In genomic region chr18:31097666-31098065, GRCh38 we compare ENCODE assay signal across 16 cellular contexts. TPM values are rescaled to one million over a fixed set of nuclear protein-coding genes. Genes with fewer than 3 reads are reported as not detected.
A peak's percentile ranks its signal among the peaks of the same experiment; 100 is the strongest.
DNase-seq lines count a peak whose midpoint lies in the region; ATAC-seq, FAIRE-seq and TF ChIP-seq lines count a peak whose summit lies in the region.
"Had no signal": no experiment of that assay in that cellular context is flagged by ENCODE, and none has a peak within 500 bp of the region (broad histone marks: within the 10 kb centered on the region; RNA-seq: fewer than 3 reads in every experiment).

No MANE protein-coding gene starts in this region.

- ATAC-seq in K562, result no peak
- ATAC-seq in GM18861 (IDR thresholded peaks at IDR 0.05; ENCODE audit: unreplicated experiment), result no peak
- ATAC-seq in GM19455 (IDR thresholded peaks at IDR 0.05; ENCODE audit: unreplicated experiment), result no peak
- ATAC-seq: CD8-positive, alpha-beta T cell had no signal

- H3K9me3 ChIP-seq in mammary epithelial cell (replicated peaks; ENCODE audit: insufficient read depth, low read length) (no peaks in the 10 kb centered on the region), K562 (replicated peaks; ENCODE audit: control insufficient read depth, insufficient read depth, low read depth, low read length) (no peaks in the 10 kb centered on the region), hepatocyte (ENCODE audit: low read depth) (no peaks in the 10 kb centered on the region)
- H3K9me3 ChIP-seq: HAP-1 had no signal

- H3K9me2 ChIP-seq in hepatocyte (replicated peaks; ENCODE audit: insufficient read depth), result no peaks in the 10 kb centered on the region

- no peaks in the 10 kb centered on the region for H3K27me3 Mint-ChIP-seq in MCF 10A (ENCODE audit: insufficient read depth, unreplicated experiment)

- dilution Hi-C loops in mammary epithelial cell (cut with HindIII; ENCODE audit: low sequenced_read_pairs), result no loop called here

- no peak for TF ChIP-seq POLR2A in K562 (conservative IDR thresholded peaks at IDR 0.05)

- CTCF ChIA-PET in MCF 10A (lab: Yijun Ruan, JAX) (interaction anchor here (0.7 kb wide), 2 partner anchors 116 to 811 kb away, joined by 3 to 4 read pairs; no protein-coding TSS in a partner anchor), mammary epithelial cell (lab: Charles Lee; ENCODE audit: low non-redundant PET) (no interaction called here), K562 (lab: Yijun Ruan, JAX; ENCODE audit: low intra/inter-chr PET ratio) (no interaction called here)

- no peak for TF ChIP-seq EP300 in K562 (IDR thresholded peaks at IDR 0.05; ENCODE audit: low read length)

- H2AFZ ChIP-seq in mammary epithelial cell (ENCODE audit: low read depth, low read length) (no peak overlapping the region), K562 (ENCODE audit: low read depth, low read length) (no peak overlapping the region), hepatocyte (no peak overlapping the region)

- H3K4me2 ChIP-seq in mammary epithelial cell (ENCODE audit: insufficient read depth, low read depth, low read length), result no peak overlapping the region
- H3K4me2 ChIP-seq in K562 (ENCODE audit: insufficient read depth, low read length), result no peak overlapping the region
- no peak overlapping the region for H3K4me2 ChIP-seq in hepatocyte

- no peaks in the 10 kb centered on the region for H3K27me3 ChIP-seq in mammary epithelial cell (ENCODE audit: insufficient read depth, low read length)
- no peaks in the 10 kb centered on the region for H3K27me3 ChIP-seq in K562 (ENCODE audit: control insufficient read depth in 2 of 2, insufficient read depth in 2 of 2, low read length in 2 of 2)
- H3K27me3 ChIP-seq in hepatocyte, result no peaks in the 10 kb centered on the region

- peak; percentile 6 for DNase-seq in MCF 10A (ENCODE audit: unreplicated experiment)
- no peak for DNase-seq in mammary epithelial cell
- DNase-seq in K562 (ENCODE audit: extremely low read depth in 1 of 4, low spot score in 3 of 4), result no peak
- no peak for DNase-seq in hepatocyte (ENCODE audit: low spot score)
- no peak for DNase-seq in GM20000 (ENCODE audit: low spot score)
- no peak for DNase-seq in DMS79 treated with DMSO at 0.1 percent for 48 hours (lab: John Stamatoyannopoulos, UW)
- DNase-seq: CD8-positive, alpha-beta T cell; COR-L47 had no signal

- 37% methylated on average over 3 of the region's 3 CpGs for WGBS in mammary epithelial cell (ENCODE audit: low coverage, missing lambda C conversion rate)
- WGBS in K562 (ENCODE audit: insufficient coverage, low coverage, missing lambda C conversion rate), result 66% methylated on average over 3 of the region's 3 CpGs
- WGBS in hepatocyte (ENCODE audit: low lambda C conversion rate, missing lambda C conversion rate), result 73% methylated on average over 3 of the region's 3 CpGs

- TF ChIP-seq CTCF in MCF 10A (IDR thresholded peaks at IDR 0.05; ENCODE audit: unreplicated experiment), result no peak
- TF ChIP-seq CTCF in mammary epithelial cell (conservative IDR thresholded peaks at IDR 0.05 in 1 of 2, IDR thresholded peaks at IDR 0.05 in 1 of 2; ENCODE audit: extremely low read depth in 1 of 2, insufficient read depth in 1 of 2, low read depth in 1 of 2, low read length in 2 of 2), result no peak
- TF ChIP-seq CTCF in K562 (IDR thresholded peaks at IDR 0.05 in 2 of 3, conservative IDR thresholded peaks at IDR 0.05 in 1 of 3; ENCODE audit: insufficient read depth in 2 of 3, low read depth in 1 of 3, low read length in 3 of 3), result no peak
- no peak for TF ChIP-seq CTCF in hepatocyte (IDR thresholded peaks at IDR 0.05; ENCODE audit: poor library complexity)
- no peak for TF ChIP-seq CTCF in GM20000 (IDR thresholded peaks at IDR 0.05; ENCODE audit: extremely low read depth, missing control alignments)

- H3K4me1 ChIP-seq in mammary epithelial cell (ENCODE audit: insufficient read depth, low read length) (peaks cover 26% of the 10 kb centered on the region), K562 (replicated peaks in 1 of 2; ENCODE audit: control insufficient read depth in 2 of 2, insufficient read depth in 2 of 2, low read length in 2 of 2) (peaks cover 14 to 19% of the 10 kb centered on the region in 2 experiments), hepatocyte (ENCODE audit: insufficient read depth) (peaks cover 2% of the 10 kb centered on the region)

- peaks cover 20% of the 10 kb centered on the region for H3K4me1 Mint-ChIP-seq in MCF 10A (ENCODE audit: insufficient read depth, unreplicated experiment)

- H4K20me1 ChIP-seq in mammary epithelial cell (ENCODE audit: insufficient read depth, low read length) (no peaks in the 10 kb centered on the region), K562 (replicated peaks; ENCODE audit: control insufficient read depth, insufficient read depth, low read length) (no peaks in the 10 kb centered on the region), hepatocyte (ENCODE audit: insufficient read depth, poor library complexity, severe bottlenecking) (no peaks in the 10 kb centered on the region)

- H3K79me2 ChIP-seq in mammary epithelial cell (ENCODE audit: insufficient read depth, low read length) (peaks cover 73% of the 10 kb centered on the region), K562 (ENCODE audit: control insufficient read depth, insufficient read depth, low read length) (peaks cover 41% of the 10 kb centered on the region), hepatocyte (peaks cover 78% of the 10 kb centered on the region)

- no peaks in the 10 kb centered on the region for H3K9me1 ChIP-seq in K562 (ENCODE audit: control insufficient read depth, insufficient read depth, low read length)

- POLR2A ChIA-PET in MCF 10A (lab: Yijun Ruan, JAX) (interaction anchor here (0.6 to 9.4 kb wide), 10 partner anchors 57 to 998 kb away, joined by 3 to 221 read pairs (median 4); partner anchors contain the start of gene DSC3), K562 (lab: Yijun Ruan, JAX) (no interaction called here)

- H3K4me3 Mint-ChIP-seq in MCF 10A (ENCODE audit: unreplicated experiment), result no peak overlapping the region
- H3K4me3 Mint-ChIP-seq: CD14-positive monocyte; CD8-positive, alpha-beta T cell had no signal

- intact Hi-C loops in MCF 10A (cut with micrococcal nuclease), result no loop called here
- intact Hi-C loops in mammary epithelial cell (cut with micrococcal nuclease), result no loop called here
- intact Hi-C loops in K562 (cut with micrococcal nuclease), result no loop called here

- no peak overlapping the region for H3K4me3 ChIP-seq in mammary epithelial cell (replicated peaks in 1 of 3; ENCODE audit: insufficient read depth in 1 of 3, low read depth in 2 of 3, low read length in 3 of 3)
- H3K4me3 ChIP-seq in K562, result no peak overlapping the region
- H3K4me3 ChIP-seq in hepatocyte, result no peak overlapping the region
- H3K4me3 ChIP-seq: HAP-1 had no signal

- no peak for FAIRE-seq in K562 (lab: Jason Lieb, UNC)
- FAIRE-seq: H1 had no signal

- no peak for TF ChIP-seq RAD21 in K562 (CRISPR knock-in tag; conservative IDR thresholded peaks at IDR 0.05 in 1 of 2, IDR thresholded peaks at IDR 0.05 in 1 of 2)

- H3K9me3 Mint-ChIP-seq in MCF 10A (ENCODE audit: unreplicated experiment), result no peaks in the 10 kb centered on the region

- in situ Hi-C loops in mammary epithelial cell (cut with MboI; ENCODE audit: low sequenced_read_pairs in 2 of 2), result no loop called here
- in situ Hi-C loops in K562 (cut with MboI), result no loop called here

- H3K9ac ChIP-seq in mammary epithelial cell (ENCODE audit: insufficient read depth, low read length) (no peak overlapping the region), K562 (ENCODE audit: insufficient read depth in 1 of 2, low read depth in 2 of 2, low read length in 2 of 2) (no peak overlapping the region)

- no peaks in the 10 kb centered on the region for H3K36me3 Mint-ChIP-seq in MCF 10A (ENCODE audit: insufficient read depth, unreplicated experiment)
- H3K36me3 Mint-ChIP-seq: CD14-positive monocyte; CD8-positive, alpha-beta T cell had no signal

- H3K27ac ChIP-seq in mammary epithelial cell (ENCODE audit: insufficient read depth, low read depth, low read length) (no peak overlapping the region), K562 (ENCODE audit: extremely low read depth, low read depth, low read length) (no peak overlapping the region), hepatocyte (peak overlapping the region; percentile 79)
- H3K27ac ChIP-seq: HL-60 had no signal

- no peak overlapping the region for H3K27ac Mint-ChIP-seq in MCF 10A (ENCODE audit: low read depth, unreplicated experiment)
- H3K27ac Mint-ChIP-seq: CD14-positive monocyte; CD8-positive, alpha-beta T cell had no signal

- H3K36me3 ChIP-seq in mammary epithelial cell (ENCODE audit: insufficient read depth, low read length), result no peaks in the 10 kb centered on the region
- H3K36me3 ChIP-seq in K562 (ENCODE audit: control insufficient read depth, insufficient read depth, low read length), result peaks cover 6% of the 10 kb centered on the region; the same call in 2 of the 3 replicates
- H3K36me3 ChIP-seq in hepatocyte (replicated peaks; ENCODE audit: insufficient read depth, low read depth), result no peaks in the 10 kb centered on the region
- H3K36me3 ChIP-seq: HAP-1 had no signal

- no TSS peak for BruUV-seq in MCF 10A (replicated peaks; lab: Mats Ljungman, UMichigan)
- no TSS peak for BruUV-seq in mammary epithelial cell (replicated peaks; lab: Mats Ljungman, UMichigan)
- no TSS peak for BruUV-seq in K562 (replicated peaks; lab: Mats Ljungman, UMichigan)

RNA-seq across cellular contexts. Expression of gene DSC2, which starts 4.6 kb away (rescaled TPM):
- total RNA-seq in MCF 10A (2022) (11.3 and 17.6 TPM in 2 replicates), mammary epithelial cell (10 to 100 TPM; 34.7 to 88.7 TPM), K562 (2014; rRNA removed) (4.4 and 5.4 TPM in 2 replicates), K562 (2014; rRNA removed; fragmentation: Illumina TruSeq; extraction: Trizol) (14.2 and 14.9 TPM in 2 replicates), K562 (2015; rRNA removed; fragmentation: Illumina TruSeq; extraction: Trizol) (14.7 and 15.3 TPM in 2 replicates), K562 (2021) (11.6 and 11.8 TPM in 2 replicates), hepatocyte (49.2 and 59.6 TPM in 2 replicates)
- polyA plus RNA-seq in mammary epithelial cell (15.1 TPM), K562 (2011; rRNA removed) (3.8 and 4.5 TPM in 2 replicates), K562 (2014; fragmentation: Illumina TruSeq; extraction: Trizol) (8.3 and 9.5 TPM in 2 replicates), K562 (2014; fragmentation: Nextera tagmentation; extraction: Ambion mirVana) (1 to 10 TPM; 5.0 to 6.4 TPM), K562 (2014; rRNA removed) (3.8 and 4.7 TPM in 2 replicates), hepatocyte (24.3 and 28.7 TPM in 2 replicates)
- 35.3 TPM for polyA minus RNA-seq in mammary epithelial cell
- 3.4 and 8.5 TPM in 2 replicates for total RNA-seq in K562 (2011; cell fraction: chromatin; rRNA removed; ENCODE audit: low replicate concordance)
- total RNA-seq in K562 (2011; cell fraction: nucleolus; rRNA removed), result 3.5 and 4.7 TPM in 2 replicates
- 7.4 and 9.4 TPM in 2 replicates for total RNA-seq in K562 (2011; cell fraction: nucleoplasm; rRNA removed)
- 1.3 and 2.4 TPM in 2 replicates for polyA plus RNA-seq in K562 (2011; cell fraction: cytosol; rRNA removed)
- 2.3 and 3.6 TPM in 2 replicates for polyA plus RNA-seq in K562 (2011; cell fraction: nucleus; rRNA removed)
- 7.3 and 10.1 TPM in 2 replicates for polyA plus RNA-seq in K562 (2012)
- polyA minus RNA-seq in K562 (2011; rRNA and poly(A)+ RNA removed), result 20.5 and 22.3 TPM in 2 replicates
- polyA minus RNA-seq in K562 (2011; cell fraction: cytosol; rRNA and poly(A)+ RNA removed), result 8.1 and 9.2 TPM in 2 replicates
- polyA minus RNA-seq in K562 (2011; cell fraction: nucleus; rRNA and poly(A)+ RNA removed), result 2.3 and 5.7 TPM in 2 replicates
- total RNA-seq: CD8-positive, alpha-beta T cell had no signal
- polyA plus RNA-seq: BJ had no signal

RNA-seq across cellular contexts. Expression of gene DSC3, which starts 55.1 kb away (rescaled TPM):
- 56.2 and 60.8 TPM in 2 replicates for total RNA-seq in MCF 10A (2022)
- total RNA-seq in mammary epithelial cell, result 100 to 1,000 TPM; 125 to 272 TPM
- polyA plus RNA-seq in mammary epithelial cell, result 50.2 TPM
- 78.5 TPM for polyA minus RNA-seq in mammary epithelial cell
- total RNA-seq in K562 (2011; cell fraction: chromatin; rRNA removed; ENCODE audit: low replicate concordance), result 0.05 and 0.16 TPM in 2 replicates
- not detected in 2 replicates for total RNA-seq in K562 (2011; cell fraction: nucleolus; rRNA removed)
- total RNA-seq in K562 (2011; cell fraction: nucleoplasm; rRNA removed), result not detected in 2 replicates
- 0.04 and 0.09 TPM in 2 replicates for total RNA-seq in K562 (2014; rRNA removed)
- total RNA-seq in K562 (2014; rRNA removed; fragmentation: Illumina TruSeq; extraction: Trizol), result 0.07 and 0.10 TPM in 2 replicates
- total RNA-seq in K562 (2015; rRNA removed; fragmentation: Illumina TruSeq; extraction: Trizol), result 0.04 and 0.07 TPM in 2 replicates
- 0.07 and 0.40 TPM in 2 replicates for total RNA-seq in K562 (2021)
- polyA plus RNA-seq in K562 (2011; rRNA removed), result 0.01 TPM in 1 of 2 replicates, not detected in the other
- 0.01 TPM in 1 of 2 replicates, not detected in the other for polyA plus RNA-seq in K562 (2011; cell fraction: cytosol; rRNA removed)
- not detected in 2 replicates for polyA plus RNA-seq in K562 (2011; cell fraction: nucleus; rRNA removed)
- polyA plus RNA-seq in K562 (2012), result 0.12 and 0.29 TPM in 2 replicates
- polyA plus RNA-seq in K562 (2014; fragmentation: Illumina TruSeq; extraction: Trizol), result 0.06 and 0.24 TPM in 2 replicates
- under 1 TPM; 0.03 to 0.11 TPM for polyA plus RNA-seq in K562 (2014; fragmentation: Nextera tagmentation; extraction: Ambion mirVana)
- 0.05 and 0.08 TPM in 2 replicates for polyA plus RNA-seq in K562 (2014; rRNA removed)
- 0.03 TPM in 1 of 2 replicates, not detected in the other for polyA minus RNA-seq in K562 (2011; rRNA and poly(A)+ RNA removed)
- polyA minus RNA-seq in K562 (2011; cell fraction: cytosol; rRNA and poly(A)+ RNA removed), result not detected in 2 replicates
- polyA minus RNA-seq in K562 (2011; cell fraction: nucleus; rRNA and poly(A)+ RNA removed), result not detected in 2 replicates
- 29.3 and 39.7 TPM in 2 replicates for total RNA-seq in hepatocyte
- polyA plus RNA-seq in hepatocyte, result 13.9 and 17.1 TPM in 2 replicates
- total RNA-seq: A673; CD8-positive, alpha-beta T cell had no signal
- polyA plus RNA-seq: BJ, CD14-positive monocyte had no signal

Comparison
In these comparisons a context has a peak if more than half of its experiments do, and no peak if none do; other contexts are left out.
1. RNA of gene DSC3, which starts 55.1 kb away (total RNA-seq): 125 to 272 TPM in mammary epithelial cell, 56.2 to 60.8 TPM in MCF 10A and 29.3 to 39.7 TPM in hepatocyte; 0.04 to 0.40 TPM in K562; every median in the first group is over 10 times any median in the second.